Comparison of ENCODE assay signal across 1 cellular context in the genomic region with DNA sequence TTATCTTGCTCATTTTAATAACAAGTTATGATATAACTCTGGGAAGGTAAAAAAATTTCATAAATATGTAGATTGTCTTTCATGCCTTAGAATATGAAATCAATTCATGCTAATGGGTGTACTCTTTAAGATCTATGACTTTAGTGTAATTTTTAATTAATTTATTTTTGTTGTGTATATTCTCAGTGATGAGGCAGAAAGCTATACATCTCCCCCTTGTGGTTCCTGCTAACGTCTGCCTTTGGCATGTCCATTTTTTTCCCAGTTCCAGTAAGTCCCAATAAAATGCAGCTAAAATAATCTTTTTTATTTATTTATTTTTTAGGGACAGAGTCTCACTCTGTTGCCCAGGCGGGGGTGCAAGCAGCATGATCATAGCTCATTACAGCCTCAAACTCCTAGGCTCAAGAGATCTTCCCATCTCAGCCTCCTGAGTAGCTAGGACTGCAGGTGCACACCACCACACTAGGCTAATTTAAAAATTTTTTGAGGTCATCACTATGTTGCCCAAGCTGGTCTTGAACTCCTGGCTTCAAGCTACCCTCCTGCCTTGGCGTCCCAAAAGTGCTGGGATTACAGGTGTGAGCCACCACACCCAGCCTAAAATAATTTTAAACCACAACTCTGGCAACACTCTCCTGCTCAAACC.
TF ChIP-seq lines count a peak whose summit lies in the region.

No MANE protein-coding gene starts in this region.

TF ChIP-seq in WTC11, 78 proteins besides CTCF, POLR2A, EP300 and RAD21 (continued from another document):
- TF ChIP-seq, protein P1, sequence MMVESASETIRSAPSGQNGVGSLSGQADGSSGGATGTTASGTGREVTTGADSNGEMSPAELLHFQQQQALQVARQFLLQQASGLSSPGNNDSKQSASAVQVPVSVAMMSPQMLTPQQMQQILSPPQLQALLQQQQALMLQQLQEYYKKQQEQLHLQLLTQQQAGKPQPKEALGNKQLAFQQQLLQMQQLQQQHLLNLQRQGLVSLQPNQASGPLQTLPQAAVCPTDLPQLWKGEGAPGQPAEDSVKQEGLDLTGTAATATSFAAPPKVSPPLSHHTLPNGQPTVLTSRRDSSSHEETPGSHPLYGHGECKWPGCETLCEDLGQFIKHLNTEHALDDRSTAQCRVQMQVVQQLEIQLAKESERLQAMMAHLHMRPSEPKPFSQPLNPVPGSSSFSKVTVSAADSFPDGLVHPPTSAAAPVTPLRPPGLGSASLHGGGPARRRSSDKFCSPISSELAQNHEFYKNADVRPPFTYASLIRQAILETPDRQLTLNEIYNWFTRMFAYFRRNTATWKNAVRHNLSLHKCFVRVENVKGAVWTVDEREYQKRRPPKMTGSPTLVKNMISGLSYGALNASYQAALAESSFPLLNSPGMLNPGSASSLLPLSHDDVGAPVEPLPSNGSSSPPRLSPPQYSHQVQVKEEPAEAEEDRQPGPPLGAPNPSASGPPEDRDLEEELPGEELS (CRISPR knock-in tag; IDR thresholded peaks at IDR 0.05): no peak
- TF ChIP-seq, protein P2, sequence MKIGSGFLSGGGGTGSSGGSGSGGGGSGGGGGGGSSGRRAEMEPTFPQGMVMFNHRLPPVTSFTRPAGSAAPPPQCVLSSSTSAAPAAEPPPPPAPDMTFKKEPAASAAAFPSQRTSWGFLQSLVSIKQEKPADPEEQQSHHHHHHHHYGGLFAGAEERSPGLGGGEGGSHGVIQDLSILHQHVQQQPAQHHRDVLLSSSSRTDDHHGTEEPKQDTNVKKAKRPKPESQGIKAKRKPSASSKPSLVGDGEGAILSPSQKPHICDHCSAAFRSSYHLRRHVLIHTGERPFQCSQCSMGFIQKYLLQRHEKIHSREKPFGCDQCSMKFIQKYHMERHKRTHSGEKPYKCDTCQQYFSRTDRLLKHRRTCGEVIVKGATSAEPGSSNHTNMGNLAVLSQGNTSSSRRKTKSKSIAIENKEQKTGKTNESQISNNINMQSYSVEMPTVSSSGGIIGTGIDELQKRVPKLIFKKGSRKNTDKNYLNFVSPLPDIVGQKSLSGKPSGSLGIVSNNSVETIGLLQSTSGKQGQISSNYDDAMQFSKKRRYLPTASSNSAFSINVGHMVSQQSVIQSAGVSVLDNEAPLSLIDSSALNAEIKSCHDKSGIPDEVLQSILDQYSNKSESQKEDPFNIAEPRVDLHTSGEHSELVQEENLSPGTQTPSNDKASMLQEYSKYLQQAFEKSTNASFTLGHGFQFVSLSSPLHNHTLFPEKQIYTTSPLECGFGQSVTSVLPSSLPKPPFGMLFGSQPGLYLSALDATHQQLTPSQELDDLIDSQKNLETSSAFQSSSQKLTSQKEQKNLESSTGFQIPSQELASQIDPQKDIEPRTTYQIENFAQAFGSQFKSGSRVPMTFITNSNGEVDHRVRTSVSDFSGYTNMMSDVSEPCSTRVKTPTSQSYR (CRISPR knock-in tag; IDR thresholded peaks at IDR 0.05): no peak
- TF ChIP-seq, protein P3, sequence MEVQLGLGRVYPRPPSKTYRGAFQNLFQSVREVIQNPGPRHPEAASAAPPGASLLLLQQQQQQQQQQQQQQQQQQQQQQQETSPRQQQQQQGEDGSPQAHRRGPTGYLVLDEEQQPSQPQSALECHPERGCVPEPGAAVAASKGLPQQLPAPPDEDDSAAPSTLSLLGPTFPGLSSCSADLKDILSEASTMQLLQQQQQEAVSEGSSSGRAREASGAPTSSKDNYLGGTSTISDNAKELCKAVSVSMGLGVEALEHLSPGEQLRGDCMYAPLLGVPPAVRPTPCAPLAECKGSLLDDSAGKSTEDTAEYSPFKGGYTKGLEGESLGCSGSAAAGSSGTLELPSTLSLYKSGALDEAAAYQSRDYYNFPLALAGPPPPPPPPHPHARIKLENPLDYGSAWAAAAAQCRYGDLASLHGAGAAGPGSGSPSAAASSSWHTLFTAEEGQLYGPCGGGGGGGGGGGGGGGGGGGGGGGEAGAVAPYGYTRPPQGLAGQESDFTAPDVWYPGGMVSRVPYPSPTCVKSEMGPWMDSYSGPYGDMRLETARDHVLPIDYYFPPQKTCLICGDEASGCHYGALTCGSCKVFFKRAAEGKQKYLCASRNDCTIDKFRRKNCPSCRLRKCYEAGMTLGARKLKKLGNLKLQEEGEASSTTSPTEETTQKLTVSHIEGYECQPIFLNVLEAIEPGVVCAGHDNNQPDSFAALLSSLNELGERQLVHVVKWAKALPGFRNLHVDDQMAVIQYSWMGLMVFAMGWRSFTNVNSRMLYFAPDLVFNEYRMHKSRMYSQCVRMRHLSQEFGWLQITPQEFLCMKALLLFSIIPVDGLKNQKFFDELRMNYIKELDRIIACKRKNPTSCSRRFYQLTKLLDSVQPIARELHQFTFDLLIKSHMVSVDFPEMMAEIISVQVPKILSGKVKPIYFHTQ (CRISPR knock-in tag; IDR thresholded peaks at IDR 0.05): no peak
- no peak for TF ChIP-seq TP53 (CRISPR knock-in tag; IDR thresholded peaks at IDR 0.05)
- no peak for TF ChIP-seq TCF7 (CRISPR knock-in tag; IDR thresholded peaks at IDR 0.05; ENCODE audit: low read depth)
- TF ChIP-seq, protein P4, sequence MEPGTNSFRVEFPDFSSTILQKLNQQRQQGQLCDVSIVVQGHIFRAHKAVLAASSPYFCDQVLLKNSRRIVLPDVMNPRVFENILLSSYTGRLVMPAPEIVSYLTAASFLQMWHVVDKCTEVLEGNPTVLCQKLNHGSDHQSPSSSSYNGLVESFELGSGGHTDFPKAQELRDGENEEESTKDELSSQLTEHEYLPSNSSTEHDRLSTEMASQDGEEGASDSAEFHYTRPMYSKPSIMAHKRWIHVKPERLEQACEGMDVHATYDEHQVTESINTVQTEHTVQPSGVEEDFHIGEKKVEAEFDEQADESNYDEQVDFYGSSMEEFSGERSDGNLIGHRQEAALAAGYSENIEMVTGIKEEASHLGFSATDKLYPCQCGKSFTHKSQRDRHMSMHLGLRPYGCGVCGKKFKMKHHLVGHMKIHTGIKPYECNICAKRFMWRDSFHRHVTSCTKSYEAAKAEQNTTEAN (CRISPR knock-in tag; IDR thresholded peaks at IDR 0.05): no peak
- no peak for TF ChIP-seq GABPB1 (CRISPR knock-in tag; IDR thresholded peaks at IDR 0.05)
TF ChIP-seq in WTC11: peak in this region for 0.
